33 cellular contexts compared by ENCODE assay signal in genomic region chr7:82384051-82384464, GRCh38. TPM values are rescaled to one million over a fixed set of nuclear protein-coding genes. Genes with fewer than 3 reads are reported as not detected.
DNase-seq lines count a peak whose midpoint lies in the region; ATAC-seq and TF ChIP-seq lines count a peak whose summit lies in the region.
"Had no signal": no experiment of that assay in that cellular context is flagged by ENCODE, and none has a peak within 500 bp of the region (broad histone marks: within the 10 kb centered on the region; RNA-seq: fewer than 3 reads in every experiment).

No MANE protein-coding gene starts in this region.

- H3F3A ChIP-seq in neural progenitor cell (ENCODE audit: low read depth) = peaks cover 12% of the 10 kb centered on the region

- H3K27me3 Mint-ChIP-seq in neural progenitor cell (ENCODE audit: insufficient read depth, low read depth) (peaks cover 27% of the 10 kb centered on the region), chondrocyte (ENCODE audit: low read depth) (no peaks in the 10 kb centered on the region)
- H3K27me3 Mint-ChIP-seq: activated CD4-positive, alpha-beta T cell treated with anti-CD3 and anti-CD28 coated beads, Interleukin-2, amount 10 ng/mL, durations not matched to agents 24 days and 14 days had no signal

- peaks cover 35% of the 10 kb centered on the region for H3K4me1 ChIP-seq in neural progenitor cell
- H3K4me1 ChIP-seq: ascending aorta, parathyroid adenoma, testis, uterus had no signal

- peak overlapping the region; percentile 45 for H3K4me2 ChIP-seq in neural progenitor cell

- H3K36me3 Mint-ChIP-seq in neural progenitor cell (no peaks in the 10 kb centered on the region), chondrocyte (ENCODE audit: low read depth) (no peaks in the 10 kb centered on the region)
- H3K36me3 Mint-ChIP-seq: activated naive CD4-positive, alpha-beta T cell treated with anti-CD3 and anti-CD28 coated beads, Interleukin-2, amount 50 U/mL, for 72 hours; CD8-positive, alpha-beta T cell; natural killer cell had no signal

- no peak overlapping the region for H3K27ac Mint-ChIP-seq in neural progenitor cell
- no peak overlapping the region for H3K27ac Mint-ChIP-seq in chondrocyte (ENCODE audit: unreplicated experiment)
- H3K27ac Mint-ChIP-seq: activated CD4-positive, alpha-beta T cell treated with anti-CD3 and anti-CD28 coated beads, Interleukin-2, amount 10 ng/mL, durations not matched to agents 24 days and 14 days; activated naive CD4-positive, alpha-beta T cell treated with anti-CD3 and anti-CD28 coated beads, Interleukin-2, amount 50 U/mL, for 72 hours; CD8-positive, alpha-beta T cell; natural killer cell had no signal

- H3K4me1 Mint-ChIP-seq in neural progenitor cell (peaks cover 40% of the 10 kb centered on the region), chondrocyte (ENCODE audit: low read depth) (peaks cover 14% of the 10 kb centered on the region)
- H3K4me1 Mint-ChIP-seq: activated CD4-positive, alpha-beta T cell treated with anti-CD3 and anti-CD28 coated beads, Interleukin-2, amount 10 ng/mL, durations not matched to agents 24 days and 14 days; natural killer cell had no signal

- DNase-seq in NCI-H748 (lab: John Stamatoyannopoulos, UW; ENCODE audit: unreplicated experiment) (peak; percentile 4), NCI-H748 treated with DMSO at 0.1 percent for 48 hours (lab: John Stamatoyannopoulos, UW) (no peak), NCI-H69 (lab: John Stamatoyannopoulos, UW) (peak; percentile 56), neural progenitor cell (ENCODE audit: low spot score) (no peak), NCI-H2081 treated with DMSO at 0.1 percent for 48 hours (lab: John Stamatoyannopoulos, UW) (no peak), chondrocyte (ENCODE audit: low spot score) (no peak), NCI-H1417 (lab: John Stamatoyannopoulos, UW) (no peak)
- DNase-seq: activated CD4-positive, alpha-beta T cell treated with anti-CD3 and anti-CD28 coated beads, Interleukin-2, amount 10 ng/mL, durations not matched to agents 24 days and 14 days; CD8-positive, alpha-beta T cell; central memory CD4-positive, alpha-beta T cell; dermis blood vessel endothelial cell; DND-41; H9; KBM-7; MM.1S; natural killer cell; NCI-H1436; NCI-H2171 treated with DMSO at 0.1 percent for 48 hours; NCI-H774; right cardiac atrium; stimulated activated CD4-positive, alpha-beta T cell treated with anti-CD3 and anti-CD28 coated beads, Interleukin-4, amount 100 ng/mL, for 24 hours; stimulated activated naive CD4-positive, alpha-beta T cell; testis; uterus had no signal

- no peak overlapping the region for H3K9ac ChIP-seq in neural progenitor cell
- H3K9ac ChIP-seq: parathyroid adenoma had no signal

- H3K27me3 ChIP-seq in neural progenitor cell = no peaks in the 10 kb centered on the region
- H3K27me3 ChIP-seq: ascending aorta, gastroesophageal sphincter, testis, uterus had no signal

- no peaks in the 10 kb centered on the region for H3K36me3 ChIP-seq in neural progenitor cell
- H3K36me3 ChIP-seq: ascending aorta, gastroesophageal sphincter, uterus had no signal

- no peaks in the 10 kb centered on the region for H3K9me3 Mint-ChIP-seq in neural progenitor cell
- H3K9me3 Mint-ChIP-seq in chondrocyte (ENCODE audit: low read depth) = no peaks in the 10 kb centered on the region
- H3K9me3 Mint-ChIP-seq: activated CD4-positive, alpha-beta T cell treated with anti-CD3 and anti-CD28 coated beads, Interleukin-2, amount 10 ng/mL, durations not matched to agents 24 days and 14 days; CD8-positive, alpha-beta T cell; H9 had no signal

- H3K27ac ChIP-seq in neural progenitor cell = no peak overlapping the region
- H3K27ac ChIP-seq: ascending aorta, gastroesophageal sphincter, parathyroid adenoma, testis, uterus, VCaP had no signal

- H3K4me3 ChIP-seq in neural progenitor cell = no peak overlapping the region
- H3K4me3 ChIP-seq: ascending aorta, gastroesophageal sphincter, testis, uterus had no signal

- no peak overlapping the region for H2AFZ ChIP-seq in neural progenitor cell (replicated peaks)
- H2AFZ ChIP-seq: parathyroid adenoma had no signal

- H3K4me3 Mint-ChIP-seq in neural progenitor cell (no peak overlapping the region), chondrocyte (ENCODE audit: unreplicated experiment) (no peak overlapping the region)
- H3K4me3 Mint-ChIP-seq: activated CD4-positive, alpha-beta T cell treated with anti-CD3 and anti-CD28 coated beads, Interleukin-2, amount 10 ng/mL, durations not matched to agents 24 days and 14 days; CD8-positive, alpha-beta T cell; H9; natural killer cell had no signal

- TF ChIP-seq CTCF in neural progenitor cell (IDR thresholded peaks at IDR 0.05) (no peak), chondrocyte (IDR thresholded peaks at IDR 0.05) (no peak)

- H3K9me3 ChIP-seq in neural progenitor cell (ENCODE audit: low read depth) = no peaks in the 10 kb centered on the region
- H3K9me3 ChIP-seq: ascending aorta, gastroesophageal sphincter, testis, uterus had no signal

- peak; percentile 79 for ATAC-seq in HG02610 (IDR thresholded peaks at IDR 0.05; ENCODE audit: unreplicated experiment)
- ATAC-seq: CD8-positive, alpha-beta T cell; gastroesophageal sphincter; natural killer cell; right cardiac atrium had no signal

- no peaks in the 10 kb centered on the region for H3K79me2 ChIP-seq in neural progenitor cell (ENCODE audit: low read depth)
- H3K79me2 ChIP-seq: parathyroid adenoma had no signal

- peaks cover 4% of the 10 kb centered on the region for H4K20me1 ChIP-seq in neural progenitor cell (ENCODE audit: low read depth)

RNA-seq across cellular contexts. Expression of gene CACNA2D1, which starts 59.5 kb away (rescaled TPM):
- total RNA-seq in neural progenitor cell (ENCODE audit: low replicate concordance) (1.5 and 1.8 TPM in 2 replicates), chondrocyte (28.6 to 32.9 TPM (median 31.3 TPM) in 3 replicates)
- total RNA-seq: activated CD4-positive, alpha-beta T cell treated with anti-CD3 and anti-CD28 coated beads, Interleukin-2, amount 10 ng/mL, durations not matched to agents 24 days and 14 days; activated naive CD4-positive, alpha-beta T cell treated with anti-CD3 and anti-CD28 coated beads, Interleukin-2, amount 50 U/mL, for 72 hours; CD8-positive, alpha-beta T cell; HT-29; natural killer cell; OCI-LY7; T-helper 2 cell treated with Interferon-gamma antibody and Interleukin-4, amounts not matched to agents 100 ng/mL and 5 ng/mL, for 36 hours had no signal

Comparison
In these comparisons a context has a peak if more than half of its experiments do, and no peak if none do; other contexts are left out.
1. DNase-seq: peak in NCI-H748 (single experiment) and NCI-H69 (single experiment); none in NCI-H748 treated with DMSO at 0.1 percent for 48 hours (single experiment), neural progenitor cell (single experiment), NCI-H2081 treated with DMSO at 0.1 percent for 48 hours (single experiment), chondrocyte (single experiment) and NCI-H1417 (0 of 3).
2. RNA of gene CACNA2D1, which starts 59.5 kb away (total RNA-seq): 28.6 to 32.9 TPM in chondrocyte; 1.5 to 1.8 TPM in neural progenitor cell; every median in the first group is over 10 times any median in the second.